In the genomic region with DNA sequence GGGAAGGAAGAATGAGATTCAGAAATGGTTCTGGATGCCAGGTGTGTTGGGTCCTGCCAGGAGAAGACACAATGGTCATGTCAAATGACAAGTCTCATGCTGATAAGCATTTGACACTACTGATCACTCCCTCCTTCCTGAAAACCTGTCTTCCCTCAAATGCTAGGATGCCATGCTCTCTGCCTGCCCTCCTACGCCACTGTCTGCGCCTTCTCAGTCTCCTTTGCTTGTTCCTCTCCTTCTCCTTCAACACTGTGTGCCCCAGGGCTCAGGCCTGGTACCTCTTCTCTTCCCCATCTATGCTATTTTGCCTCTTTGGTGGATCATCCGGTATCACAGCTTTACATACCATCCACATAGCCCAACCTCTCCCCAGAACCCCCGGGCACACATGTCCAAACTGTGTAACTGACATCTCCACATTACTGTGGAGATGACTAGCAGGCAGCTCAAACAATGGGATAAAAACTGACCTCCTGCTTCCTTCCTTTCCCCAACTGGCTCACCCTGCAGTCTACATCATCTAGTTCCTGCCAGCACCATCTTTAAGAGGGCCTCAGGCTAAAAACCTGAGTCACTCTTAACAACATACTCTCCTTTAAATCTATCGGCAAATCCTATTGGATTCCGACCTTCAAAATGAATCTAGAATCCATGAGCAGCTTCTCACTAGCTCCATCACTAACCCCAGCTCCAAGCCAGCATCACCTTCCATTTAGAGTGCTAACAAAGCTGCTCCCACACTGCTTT, we compare ENCODE assay signal across 13 cellular contexts. TPM values are rescaled to one million over a fixed set of nuclear protein-coding genes. Genes with fewer than 3 reads are reported as not detected.
DNase-seq lines count a peak whose midpoint lies in the region; ATAC-seq and TF ChIP-seq lines count a peak whose summit lies in the region.
"Had no signal": no experiment of that assay in that cellular context is flagged by ENCODE, and none has a peak within 500 bp of the region (broad histone marks: within the 10 kb centered on the region; RNA-seq: fewer than 3 reads in every experiment).

No MANE protein-coding gene starts in this region.

- peaks cover 53% of the 10 kb centered on the region for H3K4me1 ChIP-seq in suprapubic skin
- peaks cover 9 to 47% of the 10 kb centered on the region in 2 donors for H3K4me1 ChIP-seq in left lung
- peaks cover 0 to 15% of the 10 kb centered on the region in 2 donors for H3K4me1 ChIP-seq in right atrium auricular region

- no peak overlapping the region for H3K4me3 ChIP-seq in fibroblast of pulmonary artery (replicated peaks; ENCODE audit: low read depth, low read length)
- H3K4me3 ChIP-seq in suprapubic skin, result no peak overlapping the region
- H3K4me3 ChIP-seq in left lung, result no peak overlapping the region
- H3K4me3 ChIP-seq in right atrium auricular region, result no peak overlapping the region

- TF ChIP-seq CTCF in fibroblast of pulmonary artery (IDR thresholded peaks at IDR 0.05; ENCODE audit: low read length, missing control alignments), result no peak
- TF ChIP-seq CTCF in suprapubic skin (IDR thresholded peaks at IDR 0.05), result no peak
- no peak for TF ChIP-seq CTCF in left lung (IDR thresholded peaks at IDR 0.05)
- TF ChIP-seq CTCF in right atrium auricular region (IDR thresholded peaks at IDR 0.05), result no peak

- H3K9me3 ChIP-seq in T-helper 17 cell (ENCODE audit: control insufficient read depth, low read length, poor library complexity, severe bottlenecking) (no peaks in the 10 kb centered on the region), suprapubic skin (no peaks in the 10 kb centered on the region), left lung (no peaks in the 10 kb centered on the region), right atrium auricular region (no peaks in the 10 kb centered on the region)

- H3K36me3 ChIP-seq in suprapubic skin, result peaks cover 5% of the 10 kb centered on the region
- peaks cover 0 to 47% of the 10 kb centered on the region in 2 donors for H3K36me3 ChIP-seq in left lung
- H3K36me3 ChIP-seq in right atrium auricular region, result peaks cover 4% of the 10 kb centered on the region

- no peak for TF ChIP-seq EP300 in suprapubic skin (IDR thresholded peaks at IDR 0.05)

- H3K27ac Mint-ChIP-seq in activated T-cell treated with anti-CD3 and anti-CD28 coated beads, Interleukin-2, amount 50 U/mL, for 72 hours, result peak overlapping the region; percentile 19
- peak overlapping the region; percentile 69 for H3K27ac Mint-ChIP-seq in T-helper 17 cell
- H3K27ac Mint-ChIP-seq: activated T-helper 1 cell treated with anti-CD3 and anti-CD28 coated beads, Interleukin-12 subunit alpha, Interleukin-12 subunit beta, Interleukin-2, Interleukin-4 antibody, amounts not matched to agents 30 ng/mL and 10 ng/mL and 1 ng/mL, durations not matched to agents 14 hours and 24 hours and 36 hours had no signal

- no peak for DNase-seq in activated T-cell treated with anti-CD3 and anti-CD28 coated beads, Interleukin-2, amount 50 U/mL, for 72 hours
- no peak for DNase-seq in activated T-cell treated with anti-CD3 and anti-CD28 coated beads, Interleukin-2, amount 50 U/mL, for 4 hours
- DNase-seq in T-helper 17 cell (no peak), fibroblast of pulmonary artery (ENCODE audit: low read depth) (peak; percentile 49), suprapubic skin (ENCODE audit: low spot score in 2 of 2) (peak in 1 of 2 donors; percentile 32), left lung (no peak), right atrium auricular region (ENCODE audit: low spot score) (no peak), NOMO-1 (lab: John Stamatoyannopoulos, UW; ENCODE audit: unreplicated experiment in 2 of 2) (no peak)
- DNase-seq: ACHN, cortex of kidney, NCI-H1694 treated with DMSO at 0.1 percent for 48 hours had no signal

- WGBS in suprapubic skin, result 69% methylated on average over 5 of the region's 6 CpGs

- H3K27me3 Mint-ChIP-seq in activated T-cell treated with anti-CD3 and anti-CD28 coated beads, Interleukin-2, amount 50 U/mL, for 72 hours (ENCODE audit: low read depth), result no peaks in the 10 kb centered on the region
- no peaks in the 10 kb centered on the region for H3K27me3 Mint-ChIP-seq in activated T-cell treated with anti-CD3 and anti-CD28 coated beads, Interleukin-2, amount 50 U/mL, for 4 hours (ENCODE audit: low read depth)
- H3K27me3 Mint-ChIP-seq in T-helper 17 cell, result no peaks in the 10 kb centered on the region

- no peak for TF ChIP-seq POLR2A in suprapubic skin (IDR thresholded peaks at IDR 0.05)

- peak overlapping the region; percentile 45 for H3K27ac ChIP-seq in suprapubic skin
- no peak overlapping the region for H3K27ac ChIP-seq in left lung
- no peak overlapping the region for H3K27ac ChIP-seq in right atrium auricular region

- peaks cover 8 to 22% of the 10 kb centered on the region in 2 donors for H3K36me3 Mint-ChIP-seq in activated T-cell treated with anti-CD3 and anti-CD28 coated beads, Interleukin-2, amount 50 U/mL, for 72 hours (ENCODE audit: insufficient read depth in 2 of 2)
- peaks cover 21% of the 10 kb centered on the region for H3K36me3 Mint-ChIP-seq in activated T-cell treated with anti-CD3 and anti-CD28 coated beads, Interleukin-2, amount 50 U/mL, for 4 hours (ENCODE audit: insufficient read depth)
- H3K36me3 Mint-ChIP-seq in T-helper 17 cell (ENCODE audit: low read depth), result peaks cover 5% of the 10 kb centered on the region

- H3K27me3 ChIP-seq in suprapubic skin (no peaks in the 10 kb centered on the region), left lung (no peaks in the 10 kb centered on the region), right atrium auricular region (no peaks in the 10 kb centered on the region)

- ATAC-seq in activated T-cell treated with anti-CD3 and anti-CD28 coated beads, Interleukin-2, amount 50 U/mL, for 72 hours (replicated peaks in 1 of 2), result no peak
- no peak for ATAC-seq in activated T-cell treated with anti-CD3 and anti-CD28 coated beads, Interleukin-2, amount 50 U/mL, for 4 hours
- no peak for ATAC-seq in T-helper 17 cell
- ATAC-seq in left lung, result no peak

- H3K4me1 Mint-ChIP-seq in activated T-cell treated with anti-CD3 and anti-CD28 coated beads, Interleukin-2, amount 50 U/mL, for 72 hours (ENCODE audit: low read depth), result peaks cover 53% of the 10 kb centered on the region
- peaks cover 43% of the 10 kb centered on the region for H3K4me1 Mint-ChIP-seq in activated T-cell treated with anti-CD3 and anti-CD28 coated beads, Interleukin-2, amount 50 U/mL, for 4 hours (ENCODE audit: low read depth)
- peaks cover 55% of the 10 kb centered on the region for H3K4me1 Mint-ChIP-seq in T-helper 17 cell

- H3K4me3 Mint-ChIP-seq in activated T-cell treated with anti-CD3 and anti-CD28 coated beads, Interleukin-2, amount 50 U/mL, for 72 hours, result no peak overlapping the region
- H3K4me3 Mint-ChIP-seq in activated T-cell treated with anti-CD3 and anti-CD28 coated beads, Interleukin-2, amount 50 U/mL, for 4 hours, result no peak overlapping the region
- no peak overlapping the region for H3K4me3 Mint-ChIP-seq in T-helper 17 cell
- H3K4me3 Mint-ChIP-seq: activated T-helper 1 cell treated with anti-CD3 and anti-CD28 coated beads, Interleukin-12 subunit alpha, Interleukin-12 subunit beta, Interleukin-2, Interleukin-4 antibody, amounts not matched to agents 30 ng/mL and 10 ng/mL and 1 ng/mL, durations not matched to agents 14 hours and 24 hours and 36 hours had no signal

- intact Hi-C loops in left lung (cut with DNase I), result no loop called here

- no peaks in the 10 kb centered on the region for H3K9me3 Mint-ChIP-seq in activated T-cell treated with anti-CD3 and anti-CD28 coated beads, Interleukin-2, amount 50 U/mL, for 72 hours
- H3K9me3 Mint-ChIP-seq in activated T-cell treated with anti-CD3 and anti-CD28 coated beads, Interleukin-2, amount 50 U/mL, for 4 hours, result no peaks in the 10 kb centered on the region
- H3K9me3 Mint-ChIP-seq: activated T-helper 1 cell treated with anti-CD3 and anti-CD28 coated beads, Interleukin-12 subunit alpha, Interleukin-12 subunit beta, Interleukin-2, Interleukin-4 antibody, amounts not matched to agents 30 ng/mL and 10 ng/mL and 1 ng/mL, durations not matched to agents 14 hours and 24 hours and 36 hours had no signal

RNA-seq across cellular contexts. Expression of a gene that starts 8.2 kb away (rescaled TPM):
- 10 to 100 TPM; 57.9 to 59.8 TPM for total RNA-seq in activated T-cell treated with anti-CD3 and anti-CD28 coated beads, Interleukin-2, amount 50 U/mL, for 72 hours
- 10 to 100 TPM; 87.0 to 92.2 (median 89.8) TPM for total RNA-seq in activated T-cell treated with anti-CD3 and anti-CD28 coated beads, Interleukin-2, amount 50 U/mL, for 4 hours
- total RNA-seq in T-helper 17 cell (10 to 100 TPM; 41.2 to 42.8 TPM), suprapubic skin (10 to 100 TPM; 55.6 to 97.0 (median 89.4) TPM), left lung (10 to 100 TPM; 71.6 to 99.1 TPM), right atrium auricular region (10 to 100 TPM; 31.4 to 46.2 TPM)

RNA-seq across cellular contexts. Expression of a gene that starts 58.2 kb away (rescaled TPM):
- not detected for total RNA-seq in activated T-cell treated with anti-CD3 and anti-CD28 coated beads, Interleukin-2, amount 50 U/mL, for 72 hours
- not detected for total RNA-seq in activated T-cell treated with anti-CD3 and anti-CD28 coated beads, Interleukin-2, amount 50 U/mL, for 4 hours
- not detected for total RNA-seq in T-helper 17 cell
- under 1 TPM in 1 of 4 donors, not detected in 3; 0.64 TPM for total RNA-seq in suprapubic skin
- total RNA-seq in left lung, result not detected
- total RNA-seq in right atrium auricular region, result not detected
- total RNA-seq: activated T-helper 1 cell treated with anti-CD3 and anti-CD28 coated beads, Interleukin-12 subunit alpha, Interleukin-12 subunit beta, Interleukin-2, Interleukin-4 antibody, amounts not matched to agents 30 ng/mL and 10 ng/mL and 1 ng/mL, durations not matched to agents 14 hours and 24 hours and 36 hours; mucosa of gallbladder had no signal
